Comparison of ENCODE assay signal across 19 cellular contexts in the genomic region with DNA sequence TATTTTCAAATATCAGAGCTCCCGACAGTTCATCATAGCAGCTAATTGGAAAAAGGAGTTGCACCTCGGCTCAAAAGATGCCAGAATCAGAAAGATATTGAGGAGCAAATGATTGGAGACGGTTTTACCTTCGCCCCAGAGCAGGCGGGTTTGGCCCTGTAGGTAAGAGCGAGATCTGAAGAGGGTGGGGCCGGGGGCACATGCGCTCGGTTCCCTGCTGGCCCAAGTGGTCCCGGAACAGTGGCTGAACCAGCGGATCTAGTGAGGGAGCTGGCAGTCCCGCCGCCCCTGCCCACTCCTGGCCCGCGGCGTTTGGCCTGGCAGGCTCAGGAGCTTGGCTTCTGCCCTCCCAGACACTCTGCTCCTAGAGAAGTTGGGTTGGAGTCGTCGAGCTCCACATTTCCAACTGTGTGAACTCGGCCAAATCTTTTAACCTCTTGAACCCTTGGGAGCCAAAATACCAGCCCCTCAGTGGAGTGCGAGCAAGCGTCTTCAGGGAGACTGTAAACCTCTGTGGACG.
DNase-seq lines count a peak whose midpoint lies in the region; ATAC-seq, FAIRE-seq and TF ChIP-seq lines count a peak whose summit lies in the region.
"Had no signal": no experiment of that assay in that cellular context is flagged by ENCODE, and none has a peak within 500 bp of the region (broad histone marks: within the 10 kb centered on the region; RNA-seq: fewer than 3 reads in every experiment).

No MANE protein-coding gene starts in this region.

- H3K9me3 ChIP-seq in endothelial cell of umbilical vein (replicated peaks; ENCODE audit: control insufficient read depth, insufficient read depth, low read length), result no peaks in the 10 kb centered on the region
- H3K9me3 ChIP-seq in iPS-20b (ENCODE audit: insufficient read depth, low read depth, low read length), result no peaks in the 10 kb centered on the region
- H3K9me3 ChIP-seq in upper lobe of right lung, result no peaks in the 10 kb centered on the region
- H3K9me3 ChIP-seq in transverse colon, result no peaks in the 10 kb centered on the region
- H3K9me3 ChIP-seq: A549, Caco-2 had no signal

- H3K36me3 Mint-ChIP-seq in GM23338 (ENCODE audit: low read depth), result no peaks in the 10 kb centered on the region
- H3K36me3 Mint-ChIP-seq: IgD-negative memory B cell had no signal

- no peak overlapping the region for H3K27ac Mint-ChIP-seq in GM23338
- H3K27ac Mint-ChIP-seq: CD4-positive, alpha-beta T cell; IgD-negative memory B cell had no signal

- peaks cover 22% of the 10 kb centered on the region for H3K4me1 Mint-ChIP-seq in GM23338

- H3K4me3 Mint-ChIP-seq in GM23338, result peak overlapping the region; percentile 58
- H3K4me3 Mint-ChIP-seq: CD4-positive, alpha-beta T cell; IgD-negative memory B cell had no signal

- H3K79me2 ChIP-seq in GM23338 (replicated peaks; ENCODE audit: insufficient read depth), result no peaks in the 10 kb centered on the region
- H3K79me2 ChIP-seq in endothelial cell of umbilical vein (ENCODE audit: control insufficient read depth, insufficient read depth, low read length), result no peaks in the 10 kb centered on the region

- H3K36me3 ChIP-seq in GM23338 (ENCODE audit: insufficient read depth) (no peaks in the 10 kb centered on the region), endothelial cell of umbilical vein (ENCODE audit: control insufficient read depth in 2 of 2, extremely low read depth in 1 of 2, insufficient read depth in 2 of 2, low read length in 2 of 2) (no peaks in the 10 kb centered on the region), iPS-20b (ENCODE audit: insufficient read depth, low read depth, low read length) (no peaks in the 10 kb centered on the region), upper lobe of right lung (no peaks in the 10 kb centered on the region), transverse colon (no peaks in the 10 kb centered on the region)

- no TSS peak for BruUV-seq in endothelial cell of umbilical vein (replicated peaks; lab: Mats Ljungman, UMichigan)

- H4K20me1 ChIP-seq in GM23338 (replicated peaks; ENCODE audit: insufficient read depth) (peaks cover 5% of the 10 kb centered on the region; the same call in 1 of the 2 replicates), endothelial cell of umbilical vein (replicated peaks; ENCODE audit: control insufficient read depth, extremely low read depth, insufficient read depth, low read length) (no peaks in the 10 kb centered on the region)

- H2AFZ ChIP-seq in GM23338, result no peak overlapping the region
- no peak overlapping the region for H2AFZ ChIP-seq in endothelial cell of umbilical vein (ENCODE audit: low read depth, low read length)

- peak overlapping the region; percentile 61 for H3K4me3 ChIP-seq in GM23338
- no peak overlapping the region for H3K4me3 ChIP-seq in endothelial cell of umbilical vein (replicated peaks in 1 of 3; ENCODE audit: insufficient read depth in 1 of 3, low read depth in 1 of 3, low read length in 3 of 3)
- H3K4me3 ChIP-seq in iPS-20b (ENCODE audit: low read length), result peak overlapping the region; percentile 63; the same call in 1 of the 2 replicates
- H3K4me3 ChIP-seq in upper lobe of right lung, result no peak overlapping the region
- H3K4me3 ChIP-seq in transverse colon, result no peak overlapping the region
- H3K4me3 ChIP-seq: A549 had no signal

- no peaks in the 10 kb centered on the region for H3K9me3 Mint-ChIP-seq in GM23338
- H3K9me3 Mint-ChIP-seq: CD4-positive, alpha-beta T cell had no signal

- no peaks in the 10 kb centered on the region for H3K9me2 ChIP-seq in GM23338 (ENCODE audit: insufficient read depth)

- H3F3A ChIP-seq in GM23338 (replicated peaks; ENCODE audit: low read depth), result peaks cover 3% of the 10 kb centered on the region; the same call in 1 of the 2 replicates

- H3K27me3 ChIP-seq in GM23338 (ENCODE audit: insufficient read depth) (peaks cover 98% of the 10 kb centered on the region), endothelial cell of umbilical vein (ENCODE audit: control insufficient read depth in 2 of 2, insufficient read depth in 2 of 2, low read length in 2 of 2) (peaks cover 40 to 56% of the 10 kb centered on the region in 2 experiments), iPS-20b (ENCODE audit: insufficient read depth, low read length) (peaks cover 100% of the 10 kb centered on the region), upper lobe of right lung (peaks cover 83% of the 10 kb centered on the region), transverse colon (peaks cover 100% of the 10 kb centered on the region)

- TF ChIP-seq CTCF in GM23338 (conservative IDR thresholded peaks at IDR 0.05; ENCODE audit: low read depth in 2 of 2) (no peak), endothelial cell of umbilical vein (IDR thresholded peaks at IDR 0.05; ENCODE audit: extremely low read depth in 1 of 2, insufficient read depth in 1 of 2, low read depth in 1 of 2, low read length in 2 of 2) (no peak), upper lobe of right lung (IDR thresholded peaks at IDR 0.05) (no peak), transverse colon (IDR thresholded peaks at IDR 0.05) (no peak)

- 49 to 55% methylated on average over 3 to 22 of the region's 22 CpGs for whole genome bisulfite sequencing in transverse colon (ENCODE audit: low coverage in 1 of 2), 2 donors

- dilution Hi-C loops in endothelial cell of umbilical vein (cut with MboI; ENCODE audit: extremely low pct_ligation_motif_present, low sequenced_read_pairs), result no loop called here

- intact Hi-C loops in endothelial cell of umbilical vein (cut with micrococcal nuclease) (loop anchor here (5.0 kb wide), 1 partner anchor 60 kb away; no protein-coding TSS in a partner anchor), upper lobe of right lung (cut with DNase I) (no loop called here), transverse colon (cut with DNase I; ENCODE audit: low total_unique reads) (loop anchor here (5.0 kb wide), 1 partner anchor 50 kb away; no protein-coding TSS in a partner anchor)

- no peak for TF ChIP-seq EP300 in transverse colon (IDR thresholded peaks at IDR 0.05; ENCODE audit: low read depth)

- ATAC-seq in GM23338 (no peak; the same call in 1 of the 3 replicates), upper lobe of right lung (no peak)

- H3K9me1 ChIP-seq in endothelial cell of umbilical vein (replicated peaks; ENCODE audit: control insufficient read depth, extremely low read depth, insufficient read depth, low read length), result no peaks in the 10 kb centered on the region

- H3K27me3 Mint-ChIP-seq in GM23338 (ENCODE audit: insufficient read depth, low read depth, poor library complexity), result peaks cover 90% of the 10 kb centered on the region

- H3K27ac ChIP-seq in GM23338 (ENCODE audit: low read depth) (no peak overlapping the region), endothelial cell of umbilical vein (ENCODE audit: insufficient read depth, low read depth, low read length) (no peak overlapping the region), iPS-20b (ENCODE audit: low read length) (no peak overlapping the region), upper lobe of right lung (no peak overlapping the region), transverse colon (no peak overlapping the region)
- H3K27ac ChIP-seq: 22Rv1, A549, C4-2B, HL-60 had no signal

- H3K4me2 ChIP-seq in GM23338, result peak overlapping the region; percentile 83
- H3K4me2 ChIP-seq in endothelial cell of umbilical vein (ENCODE audit: insufficient read depth, low read length), result no peak overlapping the region

- H3K4me1 ChIP-seq in GM23338 (ENCODE audit: insufficient read depth), result peaks cover 25% of the 10 kb centered on the region
- H3K4me1 ChIP-seq in endothelial cell of umbilical vein (ENCODE audit: control insufficient read depth, extremely low read depth, insufficient read depth, low read length), result no peaks in the 10 kb centered on the region
- peaks cover 12% of the 10 kb centered on the region for H3K4me1 ChIP-seq in iPS-20b (ENCODE audit: insufficient read depth, low read length)
- H3K4me1 ChIP-seq in upper lobe of right lung, result no peaks in the 10 kb centered on the region
- H3K4me1 ChIP-seq in transverse colon, result no peaks in the 10 kb centered on the region
- H3K4me1 ChIP-seq: A549, Caco-2 had no signal

- DNase-seq in GM23338 (ENCODE audit: low spot score) (no peak), endothelial cell of umbilical vein (ENCODE audit: low read depth, low spot score) (no peak), upper lobe of right lung (peak; percentile 47), transverse colon (no peak), H54 (ENCODE audit: insufficient read length, low spot score) (no peak)
- DNase-seq in activated effector memory CD4-positive, alpha-beta T cell treated with Interleukin-2 at 50 U/mL for 16 hours, result no peak
- DNase-seq: AML-193; Caco-2; CD4-positive, alpha-beta T cell; GF-D8; HCEC 1CT; KBM-7 had no signal

- CTCF ChIA-PET in endothelial cell of umbilical vein (lab: Charles Lee), result interaction anchor here (0.6 to 7.6 kb wide), 16 partner anchors 9 to 63 kb away, joined by 3 to 99 read pairs (median 4); no protein-coding TSS in a partner anchor

- H3K9ac ChIP-seq in endothelial cell of umbilical vein (replicated peaks; ENCODE audit: extremely low read depth, insufficient read depth, low read length) (no peak overlapping the region), iPS-20b (ENCODE audit: low read depth, low read length) (no peak overlapping the region)

- FAIRE-seq in endothelial cell of umbilical vein (lab: Jason Lieb, UNC), result no peak
- FAIRE-seq in H54 (lab: Jason Lieb, UNC), result no peak
- FAIRE-seq: A549, D721Med had no signal

- POLR2A ChIA-PET in endothelial cell of umbilical vein (lab: Charles Lee), result no interaction called here

- in situ Hi-C loops in transverse colon (cut with MboI; ENCODE audit: low pct_ligation_motif_present in 1 of 4, low pct_unique_long_range_greater_than_20kb in 1 of 4, low sequenced_read_pairs in 3 of 4), result loop anchor here in 1 of 4 donors (5.0 kb wide), 1 partner anchor 45 kb away; no protein-coding TSS in a partner anchor

- TF ChIP-seq POLR2A in endothelial cell of umbilical vein (IDR thresholded peaks at IDR 0.05; ENCODE audit: low read depth, low read length) (no peak), transverse colon (IDR thresholded peaks at IDR 0.05) (no peak), H54 (IDR thresholded peaks at IDR 0.05; ENCODE audit: low read depth, low read length) (no peak)

TF ChIP-seq in GM23338, 12 proteins besides CTCF, POLR2A, EP300 and RAD21 (continues in another document):
- peak; percentile 21 for TF ChIP-seq EZH2 (IDR thresholded peaks at IDR 0.05; ENCODE audit: low read depth, unreplicated experiment)

TF ChIP-seq in endothelial cell of umbilical vein, 7 proteins besides CTCF, POLR2A, EP300 and RAD21:
- TF ChIP-seq GATA2 (IDR thresholded peaks at IDR 0.05; ENCODE audit: insufficient read depth, insufficient read length, low read depth, low read length) (no peak), EZH2 (IDR thresholded peaks at IDR 0.05; ENCODE audit: borderline replicate concordance, low read depth, low read length, severe bottlenecking) (peak; percentile 8)

Comparison
In these comparisons a context has a peak if more than half of its experiments do, and no peak if none do; other contexts are left out.
1. H3K4me3 ChIP-seq: peak in GM23338 (single experiment) and iPS-20b (single experiment); none in endothelial cell of umbilical vein (0 of 3), upper lobe of right lung (single experiment) and transverse colon (0 of 4).